Comparison of ENCODE assay signal across 1 cellular context in the genomic region with DNA sequence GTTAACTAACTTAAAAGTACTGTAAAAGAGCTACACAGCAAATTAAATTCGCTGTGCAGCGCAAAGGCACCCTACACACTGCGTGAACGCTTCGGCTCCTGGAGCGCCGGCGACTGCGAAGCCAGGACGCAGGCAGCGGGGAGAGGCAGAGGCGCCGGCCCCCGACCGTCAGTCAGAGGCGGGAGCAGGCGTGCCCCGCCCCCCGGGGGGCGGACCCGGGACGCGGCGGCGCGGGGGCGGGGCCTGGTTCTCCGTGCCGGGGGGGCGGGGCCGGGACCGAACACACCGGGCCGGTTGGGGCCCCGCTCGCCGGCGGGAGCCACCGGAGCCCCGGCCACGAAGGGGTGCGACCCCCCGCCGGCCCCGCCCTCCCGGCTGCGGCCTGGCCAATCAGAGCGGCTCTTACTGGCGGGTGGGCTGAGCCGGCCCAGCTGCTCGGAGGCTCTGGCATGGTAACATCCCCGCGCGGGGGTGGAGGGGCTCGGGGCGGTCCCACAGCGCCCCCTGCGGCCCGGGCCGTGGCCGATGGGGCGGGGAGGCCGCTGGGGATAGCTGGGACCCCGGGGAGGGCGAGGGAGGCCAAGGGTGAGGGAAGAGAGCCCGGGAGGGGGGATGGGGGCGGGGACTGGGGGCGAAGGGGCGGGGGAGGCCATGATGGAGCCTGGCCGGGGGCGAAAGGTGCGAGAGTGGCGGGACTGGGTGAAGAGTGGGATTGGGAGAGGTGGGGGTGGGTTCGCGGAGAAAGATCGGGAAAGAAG.
TF ChIP-seq lines count a peak whose summit lies in the region.

A gene (plus strand): TSS at position 420 of the 758 bp plus-strand sequence. CDS start 30 bp downstream, at position 450.

TF ChIP-seq in SK-N-SH treated with all-trans-retinoic acid at 6 μM for 48 hours, 23 proteins besides CTCF, POLR2A, EP300 and RAD21 (continued from another document):
- TF ChIP-seq, protein P1, sequence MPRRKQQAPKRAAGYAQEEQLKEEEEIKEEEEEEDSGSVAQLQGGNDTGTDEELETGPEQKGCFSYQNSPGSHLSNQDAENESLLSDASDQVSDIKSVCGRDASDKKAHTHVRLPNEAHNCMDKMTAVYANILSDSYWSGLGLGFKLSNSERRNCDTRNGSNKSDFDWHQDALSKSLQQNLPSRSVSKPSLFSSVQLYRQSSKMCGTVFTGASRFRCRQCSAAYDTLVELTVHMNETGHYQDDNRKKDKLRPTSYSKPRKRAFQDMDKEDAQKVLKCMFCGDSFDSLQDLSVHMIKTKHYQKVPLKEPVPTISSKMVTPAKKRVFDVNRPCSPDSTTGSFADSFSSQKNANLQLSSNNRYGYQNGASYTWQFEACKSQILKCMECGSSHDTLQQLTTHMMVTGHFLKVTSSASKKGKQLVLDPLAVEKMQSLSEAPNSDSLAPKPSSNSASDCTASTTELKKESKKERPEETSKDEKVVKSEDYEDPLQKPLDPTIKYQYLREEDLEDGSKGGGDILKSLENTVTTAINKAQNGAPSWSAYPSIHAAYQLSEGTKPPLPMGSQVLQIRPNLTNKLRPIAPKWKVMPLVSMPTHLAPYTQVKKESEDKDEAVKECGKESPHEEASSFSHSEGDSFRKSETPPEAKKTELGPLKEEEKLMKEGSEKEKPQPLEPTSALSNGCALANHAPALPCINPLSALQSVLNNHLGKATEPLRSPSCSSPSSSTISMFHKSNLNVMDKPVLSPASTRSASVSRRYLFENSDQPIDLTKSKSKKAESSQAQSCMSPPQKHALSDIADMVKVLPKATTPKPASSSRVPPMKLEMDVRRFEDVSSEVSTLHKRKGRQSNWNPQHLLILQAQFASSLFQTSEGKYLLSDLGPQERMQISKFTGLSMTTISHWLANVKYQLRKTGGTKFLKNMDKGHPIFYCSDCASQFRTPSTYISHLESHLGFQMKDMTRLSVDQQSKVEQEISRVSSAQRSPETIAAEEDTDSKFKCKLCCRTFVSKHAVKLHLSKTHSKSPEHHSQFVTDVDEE (CRISPR knock-in tag; IDR thresholded peaks at IDR 0.05): no peak
- no peak for TF ChIP-seq ISL1 (CRISPR knock-in tag; IDR thresholded peaks at IDR 0.05)
- TF ChIP-seq ZFP3 (CRISPR knock-in tag; IDR thresholded peaks at IDR 0.05): no peak
- TF ChIP-seq SNAI2 (CRISPR knock-in tag; IDR thresholded peaks at IDR 0.05): no peak
- TF ChIP-seq PPARA (CRISPR knock-in tag; IDR thresholded peaks at IDR 0.05; ENCODE audit: borderline replicate concordance): no peak
